In the genomic region with DNA sequence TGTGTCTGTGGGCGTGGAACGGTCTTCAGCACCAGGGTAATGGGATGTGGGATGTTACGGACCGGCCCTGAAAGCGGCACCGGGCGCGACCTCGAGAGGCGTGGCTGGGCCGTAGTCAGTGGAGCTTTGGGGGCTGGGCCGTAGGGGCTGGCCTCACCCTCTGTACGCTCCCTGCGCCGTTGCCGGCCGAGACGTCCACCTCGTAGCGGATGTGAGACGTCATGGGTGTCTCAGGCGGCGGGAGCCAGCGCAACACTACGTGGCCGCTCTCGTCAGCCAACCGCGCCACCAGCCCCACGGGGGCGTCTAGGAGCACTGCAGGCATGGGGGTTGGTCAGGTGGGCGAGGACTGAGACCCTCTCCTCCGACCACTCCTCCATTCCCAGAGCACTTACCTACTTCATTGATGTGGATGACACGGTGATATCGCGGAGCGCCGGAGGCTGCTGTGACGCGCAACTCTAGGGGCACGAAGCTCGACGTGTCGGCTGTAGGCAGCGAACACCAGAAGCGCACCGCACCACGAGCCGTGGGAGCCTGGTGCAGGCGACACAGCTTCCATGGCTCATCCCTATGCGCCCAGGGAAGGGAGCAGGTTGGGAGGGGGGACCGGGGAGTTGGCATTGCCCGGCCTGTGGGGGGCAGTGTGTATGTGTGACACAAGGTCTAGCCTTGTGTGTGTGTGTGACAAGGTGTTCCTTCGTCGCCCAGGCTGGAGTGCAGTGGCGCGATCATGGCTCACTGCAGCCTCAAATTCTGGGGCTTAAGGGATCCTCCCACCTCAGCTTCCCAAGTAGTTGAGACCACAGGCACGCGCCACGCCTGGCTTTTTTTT, we compare ENCODE assay signal across 8 cellular contexts. TPM values are rescaled to one million over a fixed set of nuclear protein-coding genes. Genes with fewer than 3 reads are reported as not detected.
A peak's percentile ranks its signal among the peaks of the same experiment; 100 is the strongest.
DNase-seq lines count a peak whose midpoint lies in the region; ATAC-seq and TF ChIP-seq lines count a peak whose summit lies in the region.

No MANE protein-coding gene starts in this region.

- CTCF ChIA-PET in CD4-positive, alpha-beta T cell (lab: Charles Lee) = interaction anchor here (0.8 to 4.7 kb wide), 25 partner anchors 11 to 177 kb away, joined by 3 to 38 read pairs (median 5); partner anchors contain the start of genes CCDC159, ECSIT, ELAVL3 and ELOF1

- H3K36me3 ChIP-seq in gastroesophageal sphincter = peaks cover 0 to 10% of the 10 kb centered on the region in 2 donors

- intact Hi-C loops in CD4-positive, alpha-beta T cell (cut with DNase I, micrococcal nuclease) = loop anchor here (1.0 to 5.0 kb wide), 9 partner anchors 25 to 206 kb away; partner anchors contain the start of genes ODAD3 (in 2 of the 2), PRKCSH (in 2 of the 2), CCDC159 (in 1 of the 2) and TMEM205 (in 1 of the 2)
- intact Hi-C loops in activated T-helper 1 cell treated with anti-CD3 and anti-CD28 coated beads, Interleukin-12 subunit alpha, Interleukin-12 subunit beta, Interleukin-2, Interleukin-4 antibody, amounts not matched to agents 30 ng/mL and 10 ng/mL and 1 ng/mL, durations not matched to agents 14 hours and 24 hours and 36 hours (cut with micrococcal nuclease) = loop anchor here (1.0 to 2.0 kb wide), 7 partner anchors 35 to 258 kb away; partner anchors contain the start of genes CCDC159, KANK2, ODAD3 and PRKCSH

- H3K27ac ChIP-seq in CD4-positive, alpha-beta T cell (ENCODE audit: low read depth, low read length) = peak overlapping the region; percentile 88
- peak overlapping the region in 3 of 4 donors; percentile 85 to 89 (median 88) for H3K27ac ChIP-seq in gastroesophageal sphincter

- H3K9me3 ChIP-seq in CD4-positive, alpha-beta T cell (ENCODE audit: control insufficient read depth, low read length) = no peaks in the 10 kb centered on the region
- no peaks in the 10 kb centered on the region for H3K9me3 ChIP-seq in gastroesophageal sphincter

- peaks cover 9% of the 10 kb centered on the region for H3K36me3 Mint-ChIP-seq in CD4-positive, alpha-beta T cell (ENCODE audit: low read depth)
- peaks cover 13% of the 10 kb centered on the region for H3K36me3 Mint-ChIP-seq in activated T-helper 1 cell treated with anti-CD3 and anti-CD28 coated beads, Interleukin-12 subunit alpha, Interleukin-12 subunit beta, Interleukin-2, Interleukin-4 antibody, amounts not matched to agents 30 ng/mL and 10 ng/mL and 1 ng/mL, durations not matched to agents 14 hours and 24 hours and 36 hours (ENCODE audit: low read depth)
- H3K36me3 Mint-ChIP-seq in progenitor cell of endocrine pancreas (ENCODE audit: insufficient read depth) = peaks cover 1% of the 10 kb centered on the region

- H3K4me3 ChIP-seq in gastroesophageal sphincter = peak overlapping the region; percentile 76

- H3K27me3 ChIP-seq in CD4-positive, alpha-beta T cell (ENCODE audit: control insufficient read depth, insufficient read depth, low read length) = peaks cover 21% of the 10 kb centered on the region
- peaks cover 30% of the 10 kb centered on the region for H3K27me3 ChIP-seq in gastroesophageal sphincter

- peak in 9 of 10 experiments; percentile 33 to 76 (median 52) for DNase-seq in CD4-positive, alpha-beta T cell
- peak; percentile 84 for DNase-seq in activated T-helper 1 cell treated with anti-CD3 and anti-CD28 coated beads, Interleukin-12 subunit alpha, Interleukin-12 subunit beta, Interleukin-2, Interleukin-4 antibody, amounts not matched to agents 30 ng/mL and 10 ng/mL and 1 ng/mL, durations not matched to agents 14 hours and 24 hours and 36 hours (ENCODE audit: low spot score)
- DNase-seq in progenitor cell of endocrine pancreas (ENCODE audit: low spot score, unreplicated experiment) (peak; percentile 38), cerebellar nuclear complex (lab: John Stamatoyannopoulos, UW) (no peak)

- POLR2A ChIA-PET in CD4-positive, alpha-beta T cell (lab: Charles Lee) = interaction anchor here (0.6 to 2.1 kb wide), 18 partner anchors 9 to 1410 kb away, joined by 3 to 29 read pairs (median 4); partner anchors contain the start of genes CCDC159, DHPS, ECSIT and ELOF1

- peaks cover 0 to 78% (median 35%) of the 10 kb centered on the region in 3 donors for H3K4me1 ChIP-seq in gastroesophageal sphincter

- peak overlapping the region; percentile 92 for H3K27ac Mint-ChIP-seq in CD4-positive, alpha-beta T cell
- peak overlapping the region; percentile 100 for H3K27ac Mint-ChIP-seq in activated T-helper 1 cell treated with anti-CD3 and anti-CD28 coated beads, Interleukin-12 subunit alpha, Interleukin-12 subunit beta, Interleukin-2, Interleukin-4 antibody, amounts not matched to agents 30 ng/mL and 10 ng/mL and 1 ng/mL, durations not matched to agents 14 hours and 24 hours and 36 hours
- H3K27ac Mint-ChIP-seq in progenitor cell of endocrine pancreas = peak overlapping the region; percentile 96

- no peak for TF ChIP-seq CTCF in CD4-positive, alpha-beta T cell (IDR thresholded peaks at IDR 0.05)
- peak in 2 of 4 experiments; percentile 3 to 43 for TF ChIP-seq CTCF in gastroesophageal sphincter (IDR thresholded peaks at IDR 0.05)
- TF ChIP-seq CTCF in progenitor cell of endocrine pancreas (IDR thresholded peaks at IDR 0.05; ENCODE audit: unreplicated experiment) = no peak

- peak overlapping the region; percentile 93 for H3K4me3 Mint-ChIP-seq in CD4-positive, alpha-beta T cell
- peak overlapping the region; percentile 88 for H3K4me3 Mint-ChIP-seq in activated T-helper 1 cell treated with anti-CD3 and anti-CD28 coated beads, Interleukin-12 subunit alpha, Interleukin-12 subunit beta, Interleukin-2, Interleukin-4 antibody, amounts not matched to agents 30 ng/mL and 10 ng/mL and 1 ng/mL, durations not matched to agents 14 hours and 24 hours and 36 hours
- H3K4me3 Mint-ChIP-seq in progenitor cell of endocrine pancreas (ENCODE audit: low read depth) = peak overlapping the region; percentile 77

- WGBS in gastroesophageal sphincter (ENCODE audit: low coverage in 1 of 2), 2 donors = 0% methylated on average over 1 to 7 of the region's 60 CpGs

- peaks cover 37% of the 10 kb centered on the region for H3K4me1 Mint-ChIP-seq in CD4-positive, alpha-beta T cell (ENCODE audit: low read depth)
- H3K4me1 Mint-ChIP-seq in activated T-helper 1 cell treated with anti-CD3 and anti-CD28 coated beads, Interleukin-12 subunit alpha, Interleukin-12 subunit beta, Interleukin-2, Interleukin-4 antibody, amounts not matched to agents 30 ng/mL and 10 ng/mL and 1 ng/mL, durations not matched to agents 14 hours and 24 hours and 36 hours (ENCODE audit: low read depth) = peaks cover 26% of the 10 kb centered on the region
- peaks cover 12% of the 10 kb centered on the region for H3K4me1 Mint-ChIP-seq in progenitor cell of endocrine pancreas (ENCODE audit: low read depth)

- no peaks in the 10 kb centered on the region for H3K9me3 Mint-ChIP-seq in CD4-positive, alpha-beta T cell
- H3K9me3 Mint-ChIP-seq in activated T-helper 1 cell treated with anti-CD3 and anti-CD28 coated beads, Interleukin-12 subunit alpha, Interleukin-12 subunit beta, Interleukin-2, Interleukin-4 antibody, amounts not matched to agents 30 ng/mL and 10 ng/mL and 1 ng/mL, durations not matched to agents 14 hours and 24 hours and 36 hours = no peaks in the 10 kb centered on the region
- H3K9me3 Mint-ChIP-seq in progenitor cell of endocrine pancreas (ENCODE audit: low read depth) = no peaks in the 10 kb centered on the region

- TF ChIP-seq POLR2A in gastroesophageal sphincter (IDR thresholded peaks at IDR 0.05) = no peak

- peaks cover 25% of the 10 kb centered on the region for H3K27me3 Mint-ChIP-seq in CD4-positive, alpha-beta T cell
- peaks cover 22% of the 10 kb centered on the region for H3K27me3 Mint-ChIP-seq in activated T-helper 1 cell treated with anti-CD3 and anti-CD28 coated beads, Interleukin-12 subunit alpha, Interleukin-12 subunit beta, Interleukin-2, Interleukin-4 antibody, amounts not matched to agents 30 ng/mL and 10 ng/mL and 1 ng/mL, durations not matched to agents 14 hours and 24 hours and 36 hours (ENCODE audit: insufficient read depth)
- H3K27me3 Mint-ChIP-seq in progenitor cell of endocrine pancreas = peaks cover 11% of the 10 kb centered on the region

- ATAC-seq in CD4-positive, alpha-beta T cell (ENCODE audit: poor library complexity) = peak; percentile 40
- ATAC-seq in GM19328 (IDR thresholded peaks at IDR 0.05; ENCODE audit: unreplicated experiment) = peak; percentile 28
- peak; percentile 38 for ATAC-seq in HG03442 (IDR thresholded peaks at IDR 0.05; ENCODE audit: unreplicated experiment)
- ATAC-seq in gastroesophageal sphincter = peak; percentile 49

- TF ChIP-seq EP300 in gastroesophageal sphincter (IDR thresholded peaks at IDR 0.05) = no peak

RNA-seq across cellular contexts. Expression of gene EPOR, which starts 2.4 kb away (rescaled TPM):
- 10 to 100 TPM; 10.9 to 11.3 TPM for total RNA-seq in CD4-positive, alpha-beta T cell
- polyA plus RNA-seq in PFSK-1 (2012; ENCODE audit: insufficient read length, low read depth) = 16.6 TPM
- total RNA-seq in activated T-helper 1 cell treated with anti-CD3 and anti-CD28 coated beads, Interleukin-12 subunit alpha, Interleukin-12 subunit beta, Interleukin-2, Interleukin-4 antibody, amounts not matched to agents 30 ng/mL and 10 ng/mL and 1 ng/mL, durations not matched to agents 14 hours and 24 hours and 36 hours = 7.3 and 7.9 TPM in 2 replicates
- 1 to 10 TPM in 3 of 4 donors, under 1 TPM in 1; 0.62 to 5.1 (median 2.7) TPM for total RNA-seq in gastroesophageal sphincter
- total RNA-seq in progenitor cell of endocrine pancreas = 53.6 and 56.7 TPM in 2 replicates

RNA-seq across cellular contexts. Expression of gene SWSAP1, which starts 7.3 kb away (rescaled TPM):
- 1 to 10 TPM; 2.6 to 2.7 TPM for total RNA-seq in CD4-positive, alpha-beta T cell
- 3.4 TPM for polyA plus RNA-seq in PFSK-1 (2012; ENCODE audit: insufficient read length, low read depth)
- total RNA-seq in activated T-helper 1 cell treated with anti-CD3 and anti-CD28 coated beads, Interleukin-12 subunit alpha, Interleukin-12 subunit beta, Interleukin-2, Interleukin-4 antibody, amounts not matched to agents 30 ng/mL and 10 ng/mL and 1 ng/mL, durations not matched to agents 14 hours and 24 hours and 36 hours = 3.2 and 3.9 TPM in 2 replicates
- 1 to 10 TPM in 2 of 4 donors, under 1 TPM in 2; 0.62 to 2.6 (median 1.0) TPM for total RNA-seq in gastroesophageal sphincter
- total RNA-seq in progenitor cell of endocrine pancreas = 3.2 and 3.3 TPM in 2 replicates

RNA-seq across cellular contexts. Expression of gene PLPPR2, which starts 26.5 kb away (rescaled TPM):
- total RNA-seq in CD4-positive, alpha-beta T cell = 1 to 10 TPM; 8.2 TPM
- 38.9 TPM for polyA plus RNA-seq in PFSK-1 (2012; ENCODE audit: insufficient read length, low read depth)
- 2.0 TPM in 2 replicates for total RNA-seq in activated T-helper 1 cell treated with anti-CD3 and anti-CD28 coated beads, Interleukin-12 subunit alpha, Interleukin-12 subunit beta, Interleukin-2, Interleukin-4 antibody, amounts not matched to agents 30 ng/mL and 10 ng/mL and 1 ng/mL, durations not matched to agents 14 hours and 24 hours and 36 hours
- total RNA-seq in gastroesophageal sphincter (10 to 100 TPM; 20.5 to 57.7 (median 44.9) TPM), progenitor cell of endocrine pancreas (7.9 and 10.1 TPM in 2 replicates)

RNA-seq across cellular contexts. Expression of gene CCDC159, which starts 35.4 kb away (rescaled TPM):
- total RNA-seq in CD4-positive, alpha-beta T cell = 10 to 100 TPM; 35.5 to 42.4 TPM
- not detected for polyA plus RNA-seq in PFSK-1 (2012; ENCODE audit: insufficient read length, low read depth)
- 10.7 and 14.4 TPM in 2 replicates for total RNA-seq in activated T-helper 1 cell treated with anti-CD3 and anti-CD28 coated beads, Interleukin-12 subunit alpha, Interleukin-12 subunit beta, Interleukin-2, Interleukin-4 antibody, amounts not matched to agents 30 ng/mL and 10 ng/mL and 1 ng/mL, durations not matched to agents 14 hours and 24 hours and 36 hours
- total RNA-seq in gastroesophageal sphincter = 10 to 100 TPM in 3 of 4 donors, 1 to 10 TPM in 1; 6.6 to 30.0 (median 19.0) TPM
- total RNA-seq in progenitor cell of endocrine pancreas = 25.0 and 27.6 TPM in 2 replicates

RNA-seq across cellular contexts. Expression of gene TMEM205, which starts 35.7 kb away (rescaled TPM):
- 10 to 100 TPM in 1 of 2 experiments, 1 to 10 TPM in 1; 8.8 to 10.4 TPM for total RNA-seq in CD4-positive, alpha-beta T cell
- 3.3 TPM for polyA plus RNA-seq in PFSK-1 (2012; ENCODE audit: insufficient read length, low read depth)
- 26.6 and 31.2 TPM in 2 replicates for total RNA-seq in activated T-helper 1 cell treated with anti-CD3 and anti-CD28 coated beads, Interleukin-12 subunit alpha, Interleukin-12 subunit beta, Interleukin-2, Interleukin-4 antibody, amounts not matched to agents 30 ng/mL and 10 ng/mL and 1 ng/mL, durations not matched to agents 14 hours and 24 hours and 36 hours
- total RNA-seq in gastroesophageal sphincter = 100 to 1,000 TPM; 165 to 262 (median 210) TPM
- 49.8 and 51.1 TPM in 2 replicates for total RNA-seq in progenitor cell of endocrine pancreas

Comparison
In these comparisons a context has a peak if more than half of its experiments do, and no peak if none do; other contexts are left out.
1. DNase-seq: peak in CD4-positive, alpha-beta T cell (9 of 10), activated T-helper 1 cell treated with anti-CD3 and anti-CD28 coated beads, Interleukin-12 subunit alpha, Interleukin-12 subunit beta, Interleukin-2, Interleukin-4 antibody, amounts not matched to agents 30 ng/mL and 10 ng/mL and 1 ng/mL, durations not matched to agents 14 hours and 24 hours and 36 hours (single experiment) and progenitor cell of endocrine pancreas (single experiment); none in cerebellar nuclear complex (0 of 2).
2. Peak in every context shown above with its lines, with median percentiles within 50 percentile points of each other: ATAC-seq, H3K27ac Mint-ChIP-seq and H3K4me3 Mint-ChIP-seq.